ENCODE assay signal across 21 cellular contexts in the genomic region with DNA sequence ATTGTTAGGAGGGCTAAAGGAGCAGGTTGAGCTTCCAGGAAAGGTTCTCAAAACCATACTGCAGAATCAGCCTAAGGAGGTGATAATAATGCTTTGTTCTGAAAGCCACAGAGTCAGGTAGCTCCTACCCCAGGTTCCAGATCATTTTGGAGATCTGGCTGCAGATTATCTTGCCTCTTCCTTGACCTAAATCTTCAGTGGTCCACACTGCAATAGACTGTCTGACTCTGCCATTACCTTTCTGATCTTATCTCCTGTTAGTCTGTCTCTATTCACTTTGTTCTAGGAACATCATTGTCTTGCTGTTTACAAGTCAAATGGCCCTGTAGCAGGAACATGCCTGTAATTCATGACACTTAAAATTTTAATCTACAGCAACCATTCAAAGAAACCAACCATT.
A peak's percentile ranks its signal among the peaks of the same experiment; 100 is the strongest.
DNase-seq lines count a peak whose midpoint lies in the region; ATAC-seq and TF ChIP-seq lines count a peak whose summit lies in the region.
"Had no signal": no experiment of that assay in that cellular context is flagged by ENCODE, and none has a peak within 500 bp of the region (broad histone marks: within the 10 kb centered on the region; RNA-seq: fewer than 3 reads in every experiment).

No MANE protein-coding gene starts in this region.

- H3K4me1 Mint-ChIP-seq in GM23338 = peaks cover 19% of the 10 kb centered on the region
- H3K4me1 Mint-ChIP-seq in T-helper 2 cell treated with Interferon-gamma antibody and Interleukin-4, amounts not matched to agents 5 μg/mL and 100 μg/mL, for 36 hours (ENCODE audit: low read depth) = peaks cover 17% of the 10 kb centered on the region

- no peaks in the 10 kb centered on the region for H3K9me2 ChIP-seq in GM23338 (ENCODE audit: insufficient read depth)
- no peaks in the 10 kb centered on the region for H3K9me2 ChIP-seq in Karpas-422 (replicated peaks; ENCODE audit: insufficient read depth, low read length)
- H3K9me2 ChIP-seq in OCI-LY7 (ENCODE audit: insufficient read depth, low read length) = no peaks in the 10 kb centered on the region

- no peak for TF ChIP-seq CTCF in GM23338 (conservative IDR thresholded peaks at IDR 0.05; ENCODE audit: low read depth in 2 of 2)
- TF ChIP-seq CTCF in OCI-LY7 (conservative IDR thresholded peaks at IDR 0.05; ENCODE audit: low read length) = no peak
- TF ChIP-seq CTCF in foreskin fibroblast (IDR thresholded peaks at IDR 0.05; ENCODE audit: low read depth, low read length) = no peak

- H2BK120ac ChIP-seq in mesendoderm (ENCODE audit: low read depth, low read length) = no peak overlapping the region

- H3K36me3 ChIP-seq in GM23338 (ENCODE audit: insufficient read depth) (no peaks in the 10 kb centered on the region), Karpas-422 (ENCODE audit: insufficient read depth, low read length) (no peaks in the 10 kb centered on the region), mesendoderm (ENCODE audit: control insufficient read depth, insufficient read depth, low read length) (no peaks in the 10 kb centered on the region), OCI-LY7 (ENCODE audit: insufficient read depth, low read length) (peaks cover 58% of the 10 kb centered on the region)
- H3K36me3 ChIP-seq: BE2C had no signal

- H3K4ac ChIP-seq in mesendoderm (ENCODE audit: low read depth, low read length) = no peak overlapping the region

- no peak overlapping the region for H3K56ac ChIP-seq in mesendoderm (ENCODE audit: low read length)

- H2BK5ac ChIP-seq in mesendoderm (ENCODE audit: low read length) = no peak overlapping the region

- H3K27me3 ChIP-seq in GM23338 (ENCODE audit: insufficient read depth) (no peaks in the 10 kb centered on the region), Karpas-422 (ENCODE audit: low read length) (no peaks in the 10 kb centered on the region), mesendoderm (ENCODE audit: insufficient read depth, low read length, poor library complexity) (no peaks in the 10 kb centered on the region)
- H3K27me3 ChIP-seq: BE2C had no signal

- H3F3A ChIP-seq in GM23338 (replicated peaks; ENCODE audit: low read depth) = no peaks in the 10 kb centered on the region

- H3K9ac ChIP-seq in Karpas-422 (ENCODE audit: low read length) = no peak overlapping the region
- H3K9ac ChIP-seq in mesendoderm (ENCODE audit: low read length) = no peak overlapping the region
- H3K9ac ChIP-seq: GM23248 had no signal

- H2AFZ ChIP-seq in GM23338 = no peak overlapping the region
- no peak overlapping the region for H2AFZ ChIP-seq in Karpas-422 (ENCODE audit: low read length)
- H2AFZ ChIP-seq in OCI-LY7 (ENCODE audit: low read length) = no peak overlapping the region
- H2AFZ ChIP-seq: GM23248 had no signal

- H4K20me1 ChIP-seq in GM23338 (replicated peaks; ENCODE audit: insufficient read depth) (peaks cover 5% of the 10 kb centered on the region), Karpas-422 (ENCODE audit: insufficient read depth, low read depth, low read length) (no peaks in the 10 kb centered on the region), OCI-LY7 (ENCODE audit: insufficient read depth, low read length) (no peaks in the 10 kb centered on the region)

- CTCF ChIA-PET in OCI-LY7 (lab: Charles Lee; ENCODE audit: unreplicated experiment) = no interaction called here

- H3K79me2 ChIP-seq in GM23338 (replicated peaks; ENCODE audit: insufficient read depth) = peaks cover 56% of the 10 kb centered on the region
- H3K79me2 ChIP-seq in Karpas-422 (ENCODE audit: low read length) = peaks cover 14% of the 10 kb centered on the region
- no peaks in the 10 kb centered on the region for H3K79me2 ChIP-seq in mesendoderm (ENCODE audit: control insufficient read depth, insufficient read depth, low read length)
- H3K79me2 ChIP-seq in OCI-LY7 (ENCODE audit: insufficient read depth, low read depth, low read length) = peaks cover 75% of the 10 kb centered on the region

- no peak overlapping the region for H4K5ac ChIP-seq in mesendoderm (ENCODE audit: low read length)

- intact Hi-C loops in OCI-LY7 (cut with micrococcal nuclease; ENCODE audit: unreplicated experiment) = no loop called here

- DNase-seq in GM23338 (ENCODE audit: low spot score) (no peak), Karpas-422 (peak; percentile 15), mesendoderm (peak; percentile 7), OCI-LY7 (ENCODE audit: low spot score) (no peak), foreskin fibroblast (no peak)
- no peak for DNase-seq in T-helper 2 cell treated with Interferon-gamma antibody and Interleukin-4, amounts not matched to agents 5 μg/mL and 100 μg/mL, for 36 hours (ENCODE audit: low spot score)
- DNase-seq: ACHN; BE2C; C1 segment of cervical spinal cord; CD4-positive, CD25-positive, alpha-beta regulatory T cell; CD8-positive, alpha-beta memory T cell; COR-L47; DMS 273 treated with DMSO at 0.1 percent for 48 hours; DMS53; GM23248; H7; HFFc6 had no signal

- POLR2A ChIA-PET in OCI-LY7 (lab: Charles Lee) = interaction anchor here (1.0 to 2.0 kb wide), 4 partner anchors 8 to 54 kb away, joined by 3 to 6 read pairs (median 4); no protein-coding TSS in a partner anchor

- peaks cover 10% of the 10 kb centered on the region for H3K4me1 ChIP-seq in GM23338 (ENCODE audit: insufficient read depth)
- H3K4me1 ChIP-seq in Karpas-422 (ENCODE audit: low read length) = peaks cover 4% of the 10 kb centered on the region; the same call in 1 of the 2 replicates
- H3K4me1 ChIP-seq in mesendoderm (ENCODE audit: control insufficient read depth, low read depth, low read length) = no peaks in the 10 kb centered on the region
- no peaks in the 10 kb centered on the region for H3K4me1 ChIP-seq in OCI-LY7 (ENCODE audit: insufficient read depth, low read length, poor library complexity, severe bottlenecking)
- H3K4me1 ChIP-seq: BE2C had no signal

- no peak overlapping the region for H3K4me3 Mint-ChIP-seq in GM23338
- no peak overlapping the region for H3K4me3 Mint-ChIP-seq in T-helper 2 cell treated with Interferon-gamma antibody and Interleukin-4, amounts not matched to agents 5 μg/mL and 100 μg/mL, for 36 hours
- H3K4me3 Mint-ChIP-seq: CD4-positive, CD25-positive, alpha-beta regulatory T cell; CD8-positive, alpha-beta memory T cell; HFFc6; IgD-negative memory B cell had no signal

- no peak overlapping the region for H3K18ac ChIP-seq in mesendoderm (ENCODE audit: low read length)

- peak overlapping the region; percentile 54; the same call in 1 of the 2 replicates for H3K27ac Mint-ChIP-seq in GM23338
- peak overlapping the region; percentile 7 for H3K27ac Mint-ChIP-seq in T-helper 2 cell treated with Interferon-gamma antibody and Interleukin-4, amounts not matched to agents 5 μg/mL and 100 μg/mL, for 36 hours
- H3K27ac Mint-ChIP-seq: CD4-positive, CD25-positive, alpha-beta regulatory T cell; HFFc6 had no signal

- H3K4me2 ChIP-seq in GM23338 (no peak overlapping the region), Karpas-422 (ENCODE audit: low read depth, low read length, poor library complexity, severe bottlenecking) (no peak overlapping the region), mesendoderm (ENCODE audit: low read length) (no peak overlapping the region), OCI-LY7 (ENCODE audit: low read length) (no peak overlapping the region)

- BruUV-seq in OCI-LY7 (replicated peaks; lab: Mats Ljungman, UMichigan) = no TSS peak

- H4K8ac ChIP-seq in mesendoderm (ENCODE audit: low read depth, low read length) = no peak overlapping the region

- ATAC-seq in GM23338 (no peak), GM19023 (IDR thresholded peaks at IDR 0.05; ENCODE audit: unreplicated experiment) (no peak)
- ATAC-seq: HCT116, HepG2 had no signal

- H3K23ac ChIP-seq in mesendoderm (ENCODE audit: low read length) = no peak overlapping the region

- H3K27ac ChIP-seq in GM23338 (ENCODE audit: low read depth) = no peak overlapping the region
- H3K27ac ChIP-seq in Karpas-422 (ENCODE audit: low read length) = no peak overlapping the region
- H3K27ac ChIP-seq in mesendoderm (ENCODE audit: low read depth, low read length) = no peak overlapping the region
- H3K27ac ChIP-seq in OCI-LY7 (ENCODE audit: low read depth, low read length, poor library complexity, severe bottlenecking) = no peak overlapping the region
- H3K27ac ChIP-seq: GM23248 had no signal

- H3K79me1 ChIP-seq in mesendoderm (ENCODE audit: low read length) = no peaks in the 10 kb centered on the region

- H2AK5ac ChIP-seq in mesendoderm (ENCODE audit: low read length) = no peak overlapping the region

- H3K9me3 Mint-ChIP-seq in GM23338 = no peaks in the 10 kb centered on the region
- H3K9me3 Mint-ChIP-seq in T-helper 2 cell treated with Interferon-gamma antibody and Interleukin-4, amounts not matched to agents 5 μg/mL and 100 μg/mL, for 36 hours = peaks cover 3% of the 10 kb centered on the region
- H3K9me3 Mint-ChIP-seq: CD4-positive, CD25-positive, alpha-beta regulatory T cell; CD8-positive, alpha-beta memory T cell; HFFc6; IgD-negative memory B cell had no signal

- H3K4me3 ChIP-seq in GM23338 (no peak overlapping the region), Karpas-422 (ENCODE audit: low read length) (no peak overlapping the region), mesendoderm (ENCODE audit: low read length) (no peak overlapping the region), OCI-LY7 (ENCODE audit: low read depth, low read length, poor library complexity, severe bottlenecking) (no peak overlapping the region), foreskin fibroblast (ENCODE audit: low read depth in 1 of 2, low read length in 2 of 2) (no peak overlapping the region)
- H3K4me3 ChIP-seq: GM23248 had no signal

- H2BK15ac ChIP-seq in mesendoderm (replicated peaks; ENCODE audit: low read depth) = no peak overlapping the region

- H3K9me3 ChIP-seq in Karpas-422 (ENCODE audit: low read length) (no peaks in the 10 kb centered on the region), OCI-LY7 (ENCODE audit: low read length) (no peaks in the 10 kb centered on the region)
- H3K9me3 ChIP-seq: BE2C had no signal

- peaks cover 5% of the 10 kb centered on the region for H3K27me3 Mint-ChIP-seq in GM23338 (ENCODE audit: insufficient read depth, low read depth, poor library complexity)
- H3K27me3 Mint-ChIP-seq in T-helper 2 cell treated with Interferon-gamma antibody and Interleukin-4, amounts not matched to agents 5 μg/mL and 100 μg/mL, for 36 hours (ENCODE audit: low read depth) = no peaks in the 10 kb centered on the region
- H3K27me3 Mint-ChIP-seq: CD4-positive, CD25-positive, alpha-beta regulatory T cell; CD8-positive, alpha-beta memory T cell; IgD-negative memory B cell had no signal

- peaks cover 4% of the 10 kb centered on the region; the same call in 2 of the 3 replicates for H3K36me3 Mint-ChIP-seq in GM23338 (ENCODE audit: low read depth)
- H3K36me3 Mint-ChIP-seq in T-helper 2 cell treated with Interferon-gamma antibody and Interleukin-4, amounts not matched to agents 5 μg/mL and 100 μg/mL, for 36 hours (ENCODE audit: low read depth) = peaks cover 3% of the 10 kb centered on the region

TF ChIP-seq in GM23338, 12 proteins besides CTCF, POLR2A, EP300 and RAD21:
- no peak for TF ChIP-seq JUNB (IDR thresholded peaks at IDR 0.05; ENCODE audit: unreplicated experiment)

Comparison
In these comparisons a context has a peak if more than half of its experiments do, and no peak if none do; other contexts are left out.
1. DNase-seq: peak in Karpas-422 (single experiment) and mesendoderm (single experiment); none in GM23338 (single experiment), T-helper 2 cell treated with Interferon-gamma antibody and Interleukin-4, amounts not matched to agents 5 μg/mL and 100 μg/mL, for 36 hours (single experiment), OCI-LY7 (single experiment) and foreskin fibroblast (0 of 2).